Comparison of ENCODE assay signal across 23 cellular contexts in genomic region chr7:23000597-23001360, GRCh38. TPM values are rescaled to one million over a fixed set of nuclear protein-coding genes. Genes with fewer than 3 reads are reported as not detected.
DNase-seq lines count a peak whose midpoint lies in the region; ATAC-seq and TF ChIP-seq lines count a peak whose summit lies in the region.
"Had no signal": no experiment of that assay in that cellular context is flagged by ENCODE, and none has a peak within 500 bp of the region (broad histone marks: within the 10 kb centered on the region; RNA-seq: fewer than 3 reads in every experiment).

No MANE protein-coding gene starts in this region.

- no peak overlapping the region for H3K4ac ChIP-seq in mesenchymal stem cell (ENCODE audit: low read depth in 1 of 2, low read length in 2 of 2)

- H3K27me3 ChIP-seq in GM23338 (ENCODE audit: insufficient read depth), result no peaks in the 10 kb centered on the region
- H3K27me3 ChIP-seq in osteoblast (ENCODE audit: insufficient read depth, low read length), result no peaks in the 10 kb centered on the region
- no peaks in the 10 kb centered on the region for H3K27me3 ChIP-seq in mesenchymal stem cell (ENCODE audit: control insufficient read depth in 1 of 2, insufficient read depth in 1 of 2, low read length in 2 of 2)
- H3K27me3 ChIP-seq: brain microvascular endothelial cell, esophagus squamous epithelium, MG63, uterus had no signal

- H3K4me3 ChIP-seq in GM23338 (peak overlapping the region; percentile 12; the same call in 1 of the 2 replicates), SK-N-MC (peak overlapping the region; percentile 19; the same call in 1 of the 2 replicates), osteoblast (ENCODE audit: insufficient read depth, low read length) (no peak overlapping the region), mesenchymal stem cell (ENCODE audit: insufficient read depth in 1 of 2, low read depth in 1 of 2, low read length in 2 of 2) (no peak overlapping the region)
- H3K4me3 ChIP-seq: esophagus squamous epithelium, MG63, smooth muscle cell, uterus had no signal

- H3K4me1 ChIP-seq in GM23338 (ENCODE audit: insufficient read depth) (peaks cover 82% of the 10 kb centered on the region), osteoblast (ENCODE audit: insufficient read depth, low read length) (peaks cover 38% of the 10 kb centered on the region), mesenchymal stem cell (ENCODE audit: control insufficient read depth, insufficient read depth, low read depth, low read length) (no peaks in the 10 kb centered on the region)
- H3K4me1 ChIP-seq: uterus had no signal

- no peak for TF ChIP-seq CTCF in activated CD8-positive, alpha-beta T cell treated with anti-CD3 and anti-CD28 coated beads for 36 hours (IDR thresholded peaks at IDR 0.05)
- TF ChIP-seq CTCF in GM23338 (conservative IDR thresholded peaks at IDR 0.05; ENCODE audit: low read depth in 2 of 2) (no peak), osteoblast (IDR thresholded peaks at IDR 0.05; ENCODE audit: extremely low read depth, low read depth, low read length) (no peak)

- no peak overlapping the region for H4K8ac ChIP-seq in mesenchymal stem cell (ENCODE audit: low read length)

- H3K18ac ChIP-seq in mesenchymal stem cell (ENCODE audit: low read depth in 1 of 2, low read length in 2 of 2), result no peak overlapping the region

- H3K23ac ChIP-seq in mesenchymal stem cell (ENCODE audit: low read length in 2 of 2), result no peak overlapping the region

- H2AFZ ChIP-seq in GM23338 (no peak overlapping the region), osteoblast (ENCODE audit: low read length) (no peak overlapping the region), mesenchymal stem cell (ENCODE audit: low read depth, low read length) (no peak overlapping the region)

- no peak overlapping the region for H3K9ac ChIP-seq in SK-N-MC (ENCODE audit: insufficient read length)
- H3K9ac ChIP-seq in mesenchymal stem cell (ENCODE audit: low read length), result no peak overlapping the region

- no peak for DNase-seq in activated CD8-positive, alpha-beta T cell treated with anti-CD3 and anti-CD28 coated beads, Interleukin-2, amount 10 ng/mL, durations not matched to agents 7 days and 5 days
- DNase-seq in activated CD8-positive, alpha-beta T cell treated with anti-CD3 and anti-CD28 coated beads for 36 hours, result no peak
- peak; percentile 42 for DNase-seq in GM23338 (ENCODE audit: low spot score)
- DNase-seq in SK-N-MC (ENCODE audit: low read depth, low spot score), result no peak
- no peak for DNase-seq in osteoblast (ENCODE audit: insufficient read length, low spot score, missing footprints)
- DNase-seq in COLO668 (lab: John Stamatoyannopoulos, UW; ENCODE audit: unreplicated experiment), result no peak
- no peak for DNase-seq in mesenchymal stem cell
- DNase-seq: activated CD4-positive, alpha-beta T cell treated with anti-CD3 and anti-CD28 coated beads for 36 hours; activated gamma-delta T cell; brain microvascular endothelial cell; C1 segment of cervical spinal cord; effector memory CD8-positive, alpha-beta T cell; esophagus squamous epithelium; GF-D8; MG63; NCI-H146; NCI-H2171 treated with DMSO at 0.1 percent for 48 hours; NCI-H526 treated with DMSO at 0.1 percent for 48 hours; stimulated activated CD4-positive, alpha-beta T cell treated with anti-CD3 and anti-CD28 coated beads, Interleukin-2, amount 100 ng/mL, for 48 hours; stimulated activated naive B cell treated with anti-CD40 and anti-IgM and Interleukin-4, amounts not matched to agents 10 μg/mL and 1 μg/mL and 100 μg/mL, for 72 hours; uterus had no signal

- no peaks in the 10 kb centered on the region for H3K9me3 ChIP-seq in SK-N-MC (ENCODE audit: low read depth, low read length)
- H3K9me3 ChIP-seq in osteoblast (ENCODE audit: low read depth, low read length), result no peaks in the 10 kb centered on the region
- H3K9me3 ChIP-seq in mesenchymal stem cell (ENCODE audit: control insufficient read depth, low read length), result no peaks in the 10 kb centered on the region
- H3K9me3 ChIP-seq: esophagus squamous epithelium, MG63, uterus had no signal

- no peak overlapping the region for H2AK5ac ChIP-seq in mesenchymal stem cell (ENCODE audit: low read length, severe bottlenecking)

- H3K27ac ChIP-seq in GM23338 (ENCODE audit: low read depth), result no peak overlapping the region
- peak overlapping the region; percentile 35; the same call in 1 of the 2 replicates for H3K27ac ChIP-seq in SK-N-MC
- peak overlapping the region; percentile 47 for H3K27ac ChIP-seq in osteoblast (ENCODE audit: low read depth, low read length)
- no peak overlapping the region for H3K27ac ChIP-seq in mesenchymal stem cell (ENCODE audit: low read length, poor library complexity, severe bottlenecking)
- H3K27ac ChIP-seq: brain microvascular endothelial cell, esophagus squamous epithelium, uterus had no signal

- no peaks in the 10 kb centered on the region for H3K9me2 ChIP-seq in GM23338 (ENCODE audit: insufficient read depth)

- H2BK12ac ChIP-seq in mesenchymal stem cell (ENCODE audit: low read length in 2 of 2), result no peak overlapping the region

- H3K14ac ChIP-seq in mesenchymal stem cell (ENCODE audit: low read length in 2 of 2), result no peak overlapping the region

- no peak overlapping the region for H3K27ac Mint-ChIP-seq in activated CD8-positive, alpha-beta T cell treated with anti-CD3 and anti-CD28 coated beads, Interleukin-2, amount 10 ng/mL, durations not matched to agents 7 days and 5 days
- no peak overlapping the region for H3K27ac Mint-ChIP-seq in activated CD8-positive, alpha-beta T cell treated with anti-CD3 and anti-CD28 coated beads for 36 hours
- H3K27ac Mint-ChIP-seq in GM23338, result peak overlapping the region; percentile 9; the same call in 1 of the 2 replicates
- H3K27ac Mint-ChIP-seq: activated CD4-positive, alpha-beta T cell treated with anti-CD3 and anti-CD28 coated beads for 36 hours; effector memory CD8-positive, alpha-beta T cell; stimulated activated naive B cell treated with anti-CD40 and anti-IgM and Interleukin-4, amounts not matched to agents 10 μg/mL and 1 μg/mL and 100 μg/mL, for 72 hours had no signal

- H3K4me2 ChIP-seq in GM23338 (peak overlapping the region; percentile 40), osteoblast (ENCODE audit: insufficient read depth, low read length) (peak overlapping the region; percentile 5), mesenchymal stem cell (ENCODE audit: low read length, poor library complexity, severe bottlenecking) (no peak overlapping the region)
- H3K4me2 ChIP-seq: smooth muscle cell had no signal

- intact Hi-C loops in activated CD8-positive, alpha-beta T cell treated with anti-CD3 and anti-CD28 coated beads for 36 hours (cut with micrococcal nuclease), result no loop called here

- no peak overlapping the region for H2BK15ac ChIP-seq in mesenchymal stem cell (ENCODE audit: low read depth, poor library complexity, severe bottlenecking)

- POLR2A ChIA-PET in activated CD8-positive, alpha-beta T cell treated with anti-CD3 and anti-CD28 coated beads, Interleukin-2, amount 10 ng/mL, durations not matched to agents 7 days and 5 days (lab: Charles Lee), result no interaction called here
- POLR2A ChIA-PET in activated CD8-positive, alpha-beta T cell treated with anti-CD3 and anti-CD28 coated beads for 36 hours (lab: Charles Lee), result no interaction called here

- no peaks in the 10 kb centered on the region for H3K9me3 Mint-ChIP-seq in activated CD8-positive, alpha-beta T cell treated with anti-CD3 and anti-CD28 coated beads, Interleukin-2, amount 10 ng/mL, durations not matched to agents 7 days and 5 days (ENCODE audit: insufficient read depth)
- no peaks in the 10 kb centered on the region for H3K9me3 Mint-ChIP-seq in activated CD8-positive, alpha-beta T cell treated with anti-CD3 and anti-CD28 coated beads for 36 hours
- H3K9me3 Mint-ChIP-seq in GM23338, result no peaks in the 10 kb centered on the region
- H3K9me3 Mint-ChIP-seq: effector memory CD8-positive, alpha-beta T cell; stimulated activated naive B cell treated with anti-CD40 and anti-IgM and Interleukin-4, amounts not matched to agents 10 μg/mL and 1 μg/mL and 100 μg/mL, for 72 hours had no signal

- H3K36me3 Mint-ChIP-seq in activated CD8-positive, alpha-beta T cell treated with anti-CD3 and anti-CD28 coated beads, Interleukin-2, amount 10 ng/mL, durations not matched to agents 7 days and 5 days (ENCODE audit: low read depth), result peaks cover 21% of the 10 kb centered on the region
- no peaks in the 10 kb centered on the region for H3K36me3 Mint-ChIP-seq in activated CD8-positive, alpha-beta T cell treated with anti-CD3 and anti-CD28 coated beads for 36 hours (ENCODE audit: low read depth)
- H3K36me3 Mint-ChIP-seq in GM23338 (ENCODE audit: low read depth), result no peaks in the 10 kb centered on the region

- CTCF ChIA-PET in activated CD8-positive, alpha-beta T cell treated with anti-CD3 and anti-CD28 coated beads, Interleukin-2, amount 10 ng/mL, durations not matched to agents 7 days and 5 days (lab: Charles Lee), result no interaction called here
- CTCF ChIA-PET in activated CD8-positive, alpha-beta T cell treated with anti-CD3 and anti-CD28 coated beads for 36 hours (lab: Charles Lee), result no interaction called here

- H3K36me3 ChIP-seq in GM23338 (ENCODE audit: insufficient read depth) (no peaks in the 10 kb centered on the region), SK-N-MC (ENCODE audit: insufficient read depth, low read length) (no peaks in the 10 kb centered on the region), osteoblast (ENCODE audit: insufficient read depth, low read length) (no peaks in the 10 kb centered on the region), mesenchymal stem cell (ENCODE audit: control insufficient read depth in 1 of 2, insufficient read depth in 2 of 2, low read depth in 1 of 2, low read length in 2 of 2) (peaks cover 0 to 7% of the 10 kb centered on the region in 2 experiments)
- H3K36me3 ChIP-seq: brain microvascular endothelial cell, esophagus squamous epithelium, MG63, uterus had no signal

- peak overlapping the region; percentile 32 for H3K4me3 Mint-ChIP-seq in activated CD8-positive, alpha-beta T cell treated with anti-CD3 and anti-CD28 coated beads, Interleukin-2, amount 10 ng/mL, durations not matched to agents 7 days and 5 days
- H3K4me3 Mint-ChIP-seq in activated CD8-positive, alpha-beta T cell treated with anti-CD3 and anti-CD28 coated beads for 36 hours, result no peak overlapping the region
- no peak overlapping the region for H3K4me3 Mint-ChIP-seq in GM23338
- H3K4me3 Mint-ChIP-seq: activated CD4-positive, alpha-beta T cell treated with anti-CD3 and anti-CD28 coated beads for 36 hours; effector memory CD8-positive, alpha-beta T cell; stimulated activated naive B cell treated with anti-CD40 and anti-IgM and Interleukin-4, amounts not matched to agents 10 μg/mL and 1 μg/mL and 100 μg/mL, for 72 hours had no signal

- H3K79me1 ChIP-seq in mesenchymal stem cell (replicated peaks; ENCODE audit: low read length, poor library complexity, severe bottlenecking), result peaks cover 16% of the 10 kb centered on the region

- H4K20me1 ChIP-seq in GM23338 (replicated peaks; ENCODE audit: insufficient read depth), result no peaks in the 10 kb centered on the region; the same call in 1 of the 2 replicates
- H4K20me1 ChIP-seq in osteoblast (ENCODE audit: insufficient read depth, low read length), result peaks cover 28% of the 10 kb centered on the region

- 98% methylated on average over 3 of the region's 4 CpGs for WGBS in mesenchymal stem cell

- H3F3A ChIP-seq in GM23338 (replicated peaks; ENCODE audit: low read depth), result no peaks in the 10 kb centered on the region

- H2BK5ac ChIP-seq in mesenchymal stem cell (ENCODE audit: low read depth, low read length, poor library complexity, severe bottlenecking), result no peak overlapping the region

- no peak overlapping the region for H2BK120ac ChIP-seq in mesenchymal stem cell (ENCODE audit: low read depth, low read length)

- no peaks in the 10 kb centered on the region for H3K27me3 Mint-ChIP-seq in activated CD8-positive, alpha-beta T cell treated with anti-CD3 and anti-CD28 coated beads, Interleukin-2, amount 10 ng/mL, durations not matched to agents 7 days and 5 days (ENCODE audit: low read depth)
- no peaks in the 10 kb centered on the region for H3K27me3 Mint-ChIP-seq in activated CD8-positive, alpha-beta T cell treated with anti-CD3 and anti-CD28 coated beads for 36 hours
- no peaks in the 10 kb centered on the region for H3K27me3 Mint-ChIP-seq in GM23338 (ENCODE audit: insufficient read depth, low read depth, poor library complexity)
- H3K27me3 Mint-ChIP-seq: activated CD4-positive, alpha-beta T cell treated with anti-CD3 and anti-CD28 coated beads for 36 hours; effector memory CD8-positive, alpha-beta T cell; stimulated activated naive B cell treated with anti-CD40 and anti-IgM and Interleukin-4, amounts not matched to agents 10 μg/mL and 1 μg/mL and 100 μg/mL, for 72 hours had no signal

- peaks cover 100% of the 10 kb centered on the region for H3K79me2 ChIP-seq in GM23338 (replicated peaks; ENCODE audit: insufficient read depth)
- peaks cover 87% of the 10 kb centered on the region for H3K79me2 ChIP-seq in osteoblast (ENCODE audit: insufficient read depth, low read length)

- ATAC-seq in activated CD8-positive, alpha-beta T cell treated with anti-CD3 and anti-CD28 coated beads, Interleukin-2, amount 10 ng/mL, durations not matched to agents 7 days and 5 days, result no peak
- ATAC-seq in activated CD8-positive, alpha-beta T cell treated with anti-CD3 and anti-CD28 coated beads for 36 hours, result no peak
- ATAC-seq in GM23338 (peak; percentile 81), HG03378 (IDR thresholded peaks at IDR 0.05; ENCODE audit: unreplicated experiment) (no peak)
- ATAC-seq: effector memory CD8-positive, alpha-beta T cell; stimulated activated naive B cell treated with anti-CD40 and anti-IgM and Interleukin-4, amounts not matched to agents 10 μg/mL and 1 μg/mL and 100 μg/mL, for 72 hours had no signal

- H3K4me1 Mint-ChIP-seq in activated CD8-positive, alpha-beta T cell treated with anti-CD3 and anti-CD28 coated beads, Interleukin-2, amount 10 ng/mL, durations not matched to agents 7 days and 5 days (ENCODE audit: low read depth), result peaks cover 50% of the 10 kb centered on the region
- peaks cover 27% of the 10 kb centered on the region for H3K4me1 Mint-ChIP-seq in activated CD8-positive, alpha-beta T cell treated with anti-CD3 and anti-CD28 coated beads for 36 hours (ENCODE audit: low read depth)
- peaks cover 61% of the 10 kb centered on the region for H3K4me1 Mint-ChIP-seq in GM23338

- H4K91ac ChIP-seq in mesenchymal stem cell (ENCODE audit: low read length), result no peak overlapping the region

RNA-seq across cellular contexts. Expression of gene HYCC1, which starts 13.2 kb away (rescaled TPM):
- total RNA-seq in activated CD8-positive, alpha-beta T cell treated with anti-CD3 and anti-CD28 coated beads, Interleukin-2, amount 10 ng/mL, durations not matched to agents 7 days and 5 days, result 10 to 100 TPM; 74.2 to 79.6 TPM
- total RNA-seq in activated CD8-positive, alpha-beta T cell treated with anti-CD3 and anti-CD28 coated beads for 36 hours, result 10 to 100 TPM; 17.8 to 18.5 TPM
- total RNA-seq in GM23338 (2014; rRNA removed; shearing (Covaris generic)), result 175 and 181 TPM in 2 replicates
- polyA plus RNA-seq in GM23338 (2016; fragmentation: Nextera tagmentation; extraction: Ambion mirVana), result 42.4 and 55.4 TPM in 2 replicates
- total RNA-seq in osteoblast, result 103 and 121 TPM in 2 replicates
- 113 TPM for polyA plus RNA-seq in mesenchymal stem cell (2013, experiment 1 of 2)
- polyA plus RNA-seq in mesenchymal stem cell (2013, experiment 2 of 2), result 106 TPM

Comparison
In these comparisons a context has a peak if more than half of its experiments do, and no peak if none do; other contexts are left out.
1. H3K27ac ChIP-seq: peak in SK-N-MC (single experiment) and osteoblast (single experiment); none in GM23338 (single experiment) and mesenchymal stem cell (single experiment).
2. H3K4me3 ChIP-seq: peak in GM23338 (single experiment) and SK-N-MC (single experiment); none in osteoblast (single experiment) and mesenchymal stem cell (0 of 2).